In the genomic region with DNA sequence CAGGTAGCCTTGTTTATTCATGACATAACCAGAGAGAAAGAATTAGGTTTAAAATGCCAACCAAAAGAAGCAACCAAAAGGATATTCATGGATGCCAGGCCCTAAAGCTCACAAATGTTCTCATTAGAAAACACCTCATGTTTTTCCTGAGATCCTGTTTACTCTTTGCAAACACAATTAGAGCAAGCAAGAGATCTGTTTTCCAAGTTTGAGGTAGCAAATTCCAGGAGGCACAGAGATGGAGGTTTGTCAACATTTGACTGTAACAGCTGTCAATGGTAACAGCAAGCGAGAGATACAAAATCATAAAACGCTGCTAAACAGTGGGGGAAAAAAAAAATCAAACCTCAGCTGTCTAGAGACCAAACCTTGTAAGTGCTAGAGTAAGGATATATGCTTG, we compare ENCODE assay signal across 23 cellular contexts.
"Had no signal": no experiment of that assay in that cellular context is flagged by ENCODE, and none has a peak within 500 bp of the region (broad histone marks: within the 10 kb centered on the region; RNA-seq: fewer than 3 reads in every experiment).

No MANE protein-coding gene starts in this region.

- H3K27me3 ChIP-seq: esophagus muscularis mucosa, spleen, upper lobe of left lung had no signal

- H3K36me3 ChIP-seq: spleen had no signal

- H3K9me3 Mint-ChIP-seq: activated naive CD4-positive, alpha-beta T cell treated with anti-CD3 and anti-CD28 coated beads, Interleukin-2, amount 50 U/mL, for 24 hours; memory B cell had no signal

- ATAC-seq: activated CD4-positive, CD25-positive, alpha-beta regulatory T cell treated with anti-CD3 and anti-CD28 coated beads, Interleukin-2, amount 50 U/mL, for 24 hours; T-helper 17 cell had no signal

- DNase-seq: activated CD4-positive, alpha-beta memory T cell treated with anti-CD3 and anti-CD28 coated beads, Interleukin-2, amount 10 ng/mL, durations not matched to agents 7 days and 5 days; activated CD4-positive, alpha-beta T cell treated with anti-CD3 and anti-CD28 coated beads, Interleukin-2, amount 10 ng/mL, durations not matched to agents 24 days and 14 days; activated effector memory CD4-positive, alpha-beta T cell treated with anti-CD3 and anti-CD28 coated beads, Interleukin-2, amount 50 U/mL, for 16 hours; anterior cingulate cortex; effector CD8-positive, alpha-beta T cell; glutamatergic neuron; hippocampal formation; occipital lobe; posterior cingulate gyrus; retina; spleen; stimulated activated CD4-positive, alpha-beta T cell treated with anti-CD3 and anti-CD28 coated beads, Interleukin-4, amount 100 ng/mL, for 1 hour; stimulated activated naive CD4-positive, alpha-beta T cell; SW 1271; T-helper 17 cell; upper lobe of left lung had no signal

- H3K4me3 Mint-ChIP-seq: activated CD4-positive, alpha-beta memory T cell treated with anti-CD3 and anti-CD28 coated beads, Interleukin-2, amount 10 ng/mL, durations not matched to agents 7 days and 5 days; activated CD4-positive, alpha-beta T cell treated with anti-CD3 and anti-CD28 coated beads, Interleukin-2, amount 10 ng/mL, durations not matched to agents 24 days and 14 days; activated naive CD4-positive, alpha-beta T cell treated with anti-CD3 and anti-CD28 coated beads, Interleukin-2, amount 50 U/mL, for 24 hours; brain; memory B cell; neural crest cell; T-helper 17 cell had no signal

- H3K4me1 Mint-ChIP-seq: activated CD4-positive, alpha-beta memory T cell treated with anti-CD3 and anti-CD28 coated beads, Interleukin-2, amount 10 ng/mL, durations not matched to agents 7 days and 5 days; activated CD4-positive, alpha-beta T cell treated with anti-CD3 and anti-CD28 coated beads, Interleukin-2, amount 10 ng/mL, durations not matched to agents 24 days and 14 days; activated naive CD4-positive, alpha-beta T cell treated with anti-CD3 and anti-CD28 coated beads, Interleukin-2, amount 50 U/mL, for 24 hours; neural crest cell; T-helper 17 cell had no signal

- H3K4me3 ChIP-seq: esophagus muscularis mucosa, spleen, thoracic aorta, upper lobe of left lung had no signal

- H3K36me3 Mint-ChIP-seq: activated naive CD4-positive, alpha-beta T cell treated with anti-CD3 and anti-CD28 coated beads, Interleukin-2, amount 50 U/mL, for 24 hours; memory B cell had no signal

- H3K27me3 Mint-ChIP-seq: activated CD4-positive, alpha-beta memory T cell treated with anti-CD3 and anti-CD28 coated beads, Interleukin-2, amount 10 ng/mL, durations not matched to agents 7 days and 5 days; activated CD4-positive, alpha-beta T cell treated with anti-CD3 and anti-CD28 coated beads, Interleukin-2, amount 10 ng/mL, durations not matched to agents 24 days and 14 days; activated naive CD4-positive, alpha-beta T cell treated with anti-CD3 and anti-CD28 coated beads, Interleukin-2, amount 50 U/mL, for 24 hours; brain; memory B cell; T-helper 17 cell had no signal

- H3K27ac ChIP-seq: esophagus muscularis mucosa, spleen, upper lobe of left lung had no signal

- H3K9me3 ChIP-seq: esophagus muscularis mucosa, spleen, thoracic aorta, upper lobe of left lung had no signal

- H3K27ac Mint-ChIP-seq: activated CD4-positive, alpha-beta memory T cell treated with anti-CD3 and anti-CD28 coated beads, Interleukin-2, amount 10 ng/mL, durations not matched to agents 7 days and 5 days; activated CD4-positive, alpha-beta T cell treated with anti-CD3 and anti-CD28 coated beads, Interleukin-2, amount 10 ng/mL, durations not matched to agents 24 days and 14 days; activated naive CD4-positive, alpha-beta T cell treated with anti-CD3 and anti-CD28 coated beads, Interleukin-2, amount 50 U/mL, for 24 hours; memory B cell; T-helper 17 cell had no signal
